28 cellular contexts compared by ENCODE assay signal in the genomic region with DNA sequence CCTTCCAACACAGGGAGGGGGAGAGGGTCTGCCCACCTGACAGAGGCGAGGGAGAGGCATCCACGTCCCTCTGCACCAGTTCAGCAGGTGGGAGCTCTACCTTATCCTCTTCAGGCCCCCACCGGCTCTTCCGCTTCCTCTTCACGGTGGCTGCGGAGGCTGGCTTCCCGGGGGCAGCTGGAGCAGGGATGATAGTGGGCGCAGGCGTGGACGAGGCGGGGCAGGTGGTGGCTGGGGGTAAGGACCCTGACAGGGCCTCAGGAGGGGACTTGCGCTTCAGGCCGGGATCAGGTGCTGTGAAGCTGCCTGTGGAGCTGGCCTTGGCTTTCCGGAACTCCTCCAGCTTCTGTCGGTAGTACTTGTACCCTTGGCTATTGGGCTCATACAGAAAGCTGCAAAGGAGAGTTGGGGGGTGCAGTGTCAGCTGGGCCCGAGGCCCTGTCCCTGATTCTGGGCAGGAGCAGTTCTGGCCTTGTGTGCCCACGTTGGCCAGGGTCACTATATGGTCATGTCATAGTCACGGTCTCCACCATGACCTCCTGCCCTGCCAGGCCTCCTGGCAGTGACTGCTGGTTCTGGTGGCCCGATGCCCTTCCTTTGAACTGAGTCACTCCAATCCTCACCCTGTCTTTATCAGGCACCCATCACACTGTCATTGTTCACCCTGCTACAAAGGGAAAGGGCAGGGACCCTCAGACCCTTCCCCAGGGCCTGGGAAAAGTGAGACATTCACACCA. TPM values are rescaled to one million over a fixed set of nuclear protein-coding genes. Genes with fewer than 3 reads are reported as not detected.
"Had no signal": no experiment of that assay in that cellular context is flagged by ENCODE, and none has a peak within 500 bp of the region (broad histone marks: within the 10 kb centered on the region; RNA-seq: fewer than 3 reads in every experiment).

No MANE protein-coding gene starts in this region.

- H3K27ac ChIP-seq: breast epithelium, coronary artery, epithelial cell of prostate, gastroesophageal sphincter, ovary, prostate gland, right atrium auricular region, stomach, suprapubic skin, tibial nerve, uterus had no signal

- H3K27me3 Mint-ChIP-seq: activated naive CD8-positive, alpha-beta T cell; activated T-cell treated with anti-CD3 and anti-CD28 coated beads, Interleukin-2, amount 50 U/mL, for 24 hours; activated T-helper 17 cell treated with anti-CD3 and anti-CD28 coated beads, Interleukin-2, amount 50 U/mL, for 72 hours; naive thymus-derived CD8-positive, alpha-beta T cell had no signal

- H3K9me3 ChIP-seq: ovary, prostate gland, stomach, suprapubic skin, uterus had no signal

- H3K27ac Mint-ChIP-seq: activated T-cell treated with anti-CD3 and anti-CD28 coated beads, Interleukin-2, amount 50 U/mL, for 24 hours; activated T-helper 17 cell treated with anti-CD3 and anti-CD28 coated beads, Interleukin-2, amount 50 U/mL, for 72 hours; endodermal cell had no signal

- H3K9me3 Mint-ChIP-seq: activated T-helper 17 cell treated with anti-CD3 and anti-CD28 coated beads, Interleukin-2, amount 50 U/mL, for 72 hours had no signal

- H3K4me1 Mint-ChIP-seq: activated T-helper 17 cell treated with anti-CD3 and anti-CD28 coated beads, Interleukin-2, amount 50 U/mL, for 72 hours; endodermal cell had no signal

- H3K36me3 ChIP-seq: breast epithelium, ovary, uterus had no signal

- H3K27me3 ChIP-seq: breast epithelium, gastroesophageal sphincter, ovary, right atrium auricular region, stomach, suprapubic skin, tibial nerve, uterus had no signal

- ATAC-seq: activated T-helper 17 cell treated with anti-CD3 and anti-CD28 coated beads, Interleukin-2, amount 50 U/mL, for 72 hours; gastroesophageal sphincter; left colon; naive thymus-derived CD8-positive, alpha-beta T cell had no signal

- H3K4me1 ChIP-seq: breast epithelium, gastroesophageal sphincter, prostate gland, right atrium auricular region, stomach, suprapubic skin, tibial nerve, uterus had no signal

- DNase-seq: activated CD4-positive, alpha-beta T cell treated with anti-CD3 and anti-CD28 coated beads, Interleukin-2, amount 50 U/mL, for 4 hours; activated CD8-positive, alpha-beta memory T cell treated with anti-CD3 and anti-CD28 coated beads for 24 hours; activated CD8-positive, alpha-beta memory T cell treated with anti-CD3 and anti-CD28 coated beads, Interleukin-2, amount 50 U/mL, for 4 hours; activated naive CD4-positive, alpha-beta T cell; activated T-cell treated with anti-CD3 and anti-CD28 coated beads, Interleukin-2, amount 50 U/mL, for 24 hours; cerebellar nuclear complex; endodermal cell; head of caudate nucleus; left colon; naive thymus-derived CD8-positive, alpha-beta T cell; ovary; stimulated activated CD4-positive, alpha-beta T cell treated with anti-CD3 and anti-CD28 coated beads, Interleukin-4, amount 100 ng/mL, for 24 hours; stomach; T-helper 1 cell; uterus had no signal

- H3K4me3 ChIP-seq: breast epithelium, coronary artery, gastroesophageal sphincter, lung, ovary, prostate gland, right atrium auricular region, stomach, suprapubic skin, tibial nerve, uterus had no signal

- H3K4me3 Mint-ChIP-seq: activated naive CD8-positive, alpha-beta T cell; activated T-cell treated with anti-CD3 and anti-CD28 coated beads, Interleukin-2, amount 50 U/mL, for 24 hours; activated T-helper 17 cell treated with anti-CD3 and anti-CD28 coated beads, Interleukin-2, amount 50 U/mL, for 72 hours; endodermal cell; naive thymus-derived CD8-positive, alpha-beta T cell had no signal

- FAIRE-seq: keratinocyte, TTC549 had no signal

RNA-seq across cellular contexts. Expression of gene TM6SF2, which starts 24.0 kb away (rescaled TPM):
- total RNA-seq: activated T-helper 17 cell treated with anti-CD3 and anti-CD28 coated beads, Interleukin-2, amount 50 U/mL, for 72 hours; gastroesophageal sphincter; naive thymus-derived CD8-positive, alpha-beta T cell had no signal
- polyA plus RNA-seq: keratinocyte; naive thymus-derived CD8-positive, alpha-beta T cell had no signal
